In genomic region chr22:36303874-36304273, GRCh38 we compare ENCODE assay signal across 17 cellular contexts. TPM values are rescaled to one million over a fixed set of nuclear protein-coding genes. Genes with fewer than 3 reads are reported as not detected.
DNase-seq lines count a peak whose midpoint lies in the region; ATAC-seq, FAIRE-seq and TF ChIP-seq lines count a peak whose summit lies in the region.
"Had no signal": no experiment of that assay in that cellular context is flagged by ENCODE, and none has a peak within 500 bp of the region (broad histone marks: within the 10 kb centered on the region; RNA-seq: fewer than 3 reads in every experiment).

No MANE protein-coding gene starts in this region.

- no peaks in the 10 kb centered on the region for H3K9me3 Mint-ChIP-seq in endodermal cell
- H3K9me3 Mint-ChIP-seq: neural crest cell had no signal

- H3K4me1 Mint-ChIP-seq in endodermal cell, result no peaks in the 10 kb centered on the region
- H3K4me1 Mint-ChIP-seq: neural crest cell had no signal

- 95 to 96% methylated on average over 13 of the region's 13 CpGs for WGBS in endodermal cell (ENCODE audit: insufficient coverage in 1 of 2, insufficient read length in 1 of 2), 2 experiments

- ATAC-seq in left ventricle myocardium superior, result no peak

- H3K36me3 Mint-ChIP-seq in endodermal cell (ENCODE audit: low read depth), result peaks cover 86% of the 10 kb centered on the region

- H3K9me3 ChIP-seq in endodermal cell (ENCODE audit: control insufficient read depth, low read length), result no peaks in the 10 kb centered on the region
- no peaks in the 10 kb centered on the region for H3K9me3 ChIP-seq in mucosa of rectum (ENCODE audit: control insufficient read depth in 2 of 2, low read length in 2 of 2)
- H3K9me3 ChIP-seq: suprapubic skin had no signal

- H3K4me3 Mint-ChIP-seq in endodermal cell, result no peak overlapping the region
- H3K4me3 Mint-ChIP-seq: neural crest cell had no signal

- H3K27me3 Mint-ChIP-seq in endodermal cell (ENCODE audit: insufficient read depth), result no peaks in the 10 kb centered on the region

- no peaks in the 10 kb centered on the region for H3K4me1 ChIP-seq in endodermal cell (ENCODE audit: control insufficient read depth, insufficient read depth, low read length)
- peaks cover 5 to 16% of the 10 kb centered on the region in 2 donors for H3K4me1 ChIP-seq in mucosa of rectum (ENCODE audit: control insufficient read depth in 2 of 2, insufficient read depth in 2 of 2, low read length in 2 of 2)
- H3K4me1 ChIP-seq: suprapubic skin had no signal

- DNase-seq in left ventricle myocardium superior (peak; percentile 23), cardiac septum (ENCODE audit: low spot score) (no peak), endodermal cell (no peak), H54 (ENCODE audit: insufficient read length, low spot score) (no peak), NAMALWA (ENCODE audit: low spot score) (no peak), GM20000 (ENCODE audit: low spot score) (no peak), GDM1 (lab: John Stamatoyannopoulos, UW) (no peak)
- DNase-seq: activated CD4-positive, alpha-beta T cell treated with anti-CD3 and anti-CD28 coated beads for 4 hours; DMS 273 treated with DMSO at 0.1 percent for 48 hours; NCI-H1694 treated with DMSO at 0.1 percent for 48 hours; NCI-H526 treated with DMSO at 0.1 percent for 48 hours had no signal

- H3K36me3 ChIP-seq in endodermal cell (ENCODE audit: control insufficient read depth, insufficient read depth, low read length) (peaks cover 94% of the 10 kb centered on the region), mucosa of rectum (ENCODE audit: control insufficient read depth in 2 of 2, insufficient read depth in 2 of 2, low read length in 2 of 2) (peaks cover 91 to 93% of the 10 kb centered on the region in 2 donors)

- H3K9ac ChIP-seq in endodermal cell (ENCODE audit: extremely low read depth, low read length, poor library complexity, severe bottlenecking) (no peak overlapping the region), mucosa of rectum (ENCODE audit: low read depth in 1 of 2, low read length in 2 of 2) (no peak overlapping the region)
- H3K9ac ChIP-seq: KMS-11 had no signal

- FAIRE-seq in H54 (lab: Jason Lieb, UNC), result no peak
- FAIRE-seq: bronchial epithelial cell, RCC 7860 had no signal

- TF ChIP-seq POLR2A in H54 (IDR thresholded peaks at IDR 0.05; ENCODE audit: low read depth, low read length), result no peak

- peak overlapping the region; percentile 74 for H3K27ac Mint-ChIP-seq in endodermal cell

- intact Hi-C loops in left ventricle myocardium superior (cut with micrococcal nuclease), result loop anchor here (5.0 kb wide), 1 partner anchor 168 kb away; no protein-coding TSS in a partner anchor
- intact Hi-C loops in cardiac septum (cut with DNase I), result no loop called here

- H3K27ac ChIP-seq in endodermal cell (ENCODE audit: low read depth, low read length) (no peak overlapping the region), mucosa of rectum (ENCODE audit: low read depth in 2 of 2, low read length in 2 of 2) (peak overlapping the region; percentile 19 to 38)
- H3K27ac ChIP-seq: KMS-11, suprapubic skin had no signal

- H3K4me3 ChIP-seq in endodermal cell (ENCODE audit: low read length) (no peak overlapping the region), mucosa of rectum (ENCODE audit: low read length in 2 of 2) (no peak overlapping the region)
- H3K4me3 ChIP-seq: suprapubic skin had no signal

- no peak for TF ChIP-seq CTCF in endodermal cell (conservative IDR thresholded peaks at IDR 0.05)
- no peak for TF ChIP-seq CTCF in GM20000 (IDR thresholded peaks at IDR 0.05; ENCODE audit: extremely low read depth, missing control alignments)

- no peaks in the 10 kb centered on the region for H3K27me3 ChIP-seq in endodermal cell (ENCODE audit: control insufficient read depth, insufficient read depth, low read length, poor library complexity, severe bottlenecking)
- H3K27me3 ChIP-seq in mucosa of rectum (ENCODE audit: control insufficient read depth in 2 of 2, insufficient read depth in 2 of 2, low read length in 2 of 2), result no peaks in the 10 kb centered on the region
- H3K27me3 ChIP-seq: suprapubic skin had no signal

RNA-seq across cellular contexts. Expression of gene APOL1, which starts 50.9 kb away (rescaled TPM):
- total RNA-seq in left ventricle myocardium superior (17.6 TPM), cardiac septum (25.6 TPM), endodermal cell (under 1 TPM; 0.11 to 0.22 TPM)
- not detected for polyA plus RNA-seq in endodermal cell (2013, experiment 1 of 2)
- not detected for polyA plus RNA-seq in endodermal cell (2013, experiment 2 of 2)
- total RNA-seq: neural crest cell had no signal

Comparison
In these comparisons a context has a peak if more than half of its experiments do, and no peak if none do; other contexts are left out.
1. RNA of gene APOL1, which starts 50.9 kb away (total RNA-seq): 25.6 TPM in cardiac septum (single experiment) and 17.6 TPM in left ventricle myocardium superior (single experiment); 0.11 to 0.22 TPM in endodermal cell; every median in the first group is over 10 times any median in the second.